In genomic region chr2:152309352-152310214, GRCh38 we compare ENCODE assay signal across 24 cellular contexts.
"Had no signal": no experiment of that assay in that cellular context is flagged by ENCODE, and none has a peak within 500 bp of the region (broad histone marks: within the 10 kb centered on the region; RNA-seq: fewer than 3 reads in every experiment).

No MANE protein-coding gene starts in this region.

- H3K27me3 ChIP-seq: brain microvascular endothelial cell had no signal

- H3K27ac ChIP-seq: brain microvascular endothelial cell, KMS-11, PC-9, SK-N-MC, VCaP had no signal

- H3K9ac ChIP-seq: KMS-11 had no signal

- H3K36me3 ChIP-seq: brain microvascular endothelial cell had no signal

- ATAC-seq: activated T-cell treated with anti-CD3 and anti-CD28 coated beads, Interleukin-2, amount 50 U/mL, for 4 hours; Right ventricle myocardium inferior; T-cell had no signal

- H2AFZ ChIP-seq: PC-9 had no signal

- H3K4me3 ChIP-seq: PC-9, SK-N-MC had no signal

- H3K4me2 ChIP-seq: KMS-11, PC-9 had no signal

- DNase-seq: activated CD4-positive, alpha-beta memory T cell treated with anti-CD3 and anti-CD28 coated beads for 36 hours; activated CD4-positive, alpha-beta T cell treated with anti-CD3 and anti-CD28 coated beads, Interleukin-2, amount 10 ng/mL, durations not matched to agents 7 days and 5 days; activated CD4-positive, CD25-positive, alpha-beta regulatory T cell; activated CD8-positive, alpha-beta memory T cell treated with anti-CD3 and anti-CD28 coated beads for 24 hours; activated effector memory CD4-positive, alpha-beta T cell treated with anti-CD3 and anti-CD28 coated beads, Interleukin-2, amount 50 U/mL, for 16 hours; activated naive CD4-positive, alpha-beta T cell treated with Interleukin-2 at 50 U/mL for 16 hours; activated naive CD8-positive, alpha-beta T cell treated with anti-CD3 and anti-CD28 coated beads for 36 hours; activated T-cell treated with anti-CD3 and anti-CD28 coated beads, Interleukin-2, amount 50 U/mL, for 4 hours; brain microvascular endothelial cell; cerebellar nuclear complex; MV-4-11; NCI-H1092 treated with DMSO at 0.1 percent for 48 hours; NCI-H1417 treated with DMSO at 0.1 percent for 48 hours; NCI-H1694; NCI-H2029; NCI-H2107; NCI-H446; NCI-H524 treated with DMSO at 0.1 percent for 48 hours; PC-9; T-cell had no signal
